ENCODE assay signal across 20 cellular contexts in the genomic region with DNA sequence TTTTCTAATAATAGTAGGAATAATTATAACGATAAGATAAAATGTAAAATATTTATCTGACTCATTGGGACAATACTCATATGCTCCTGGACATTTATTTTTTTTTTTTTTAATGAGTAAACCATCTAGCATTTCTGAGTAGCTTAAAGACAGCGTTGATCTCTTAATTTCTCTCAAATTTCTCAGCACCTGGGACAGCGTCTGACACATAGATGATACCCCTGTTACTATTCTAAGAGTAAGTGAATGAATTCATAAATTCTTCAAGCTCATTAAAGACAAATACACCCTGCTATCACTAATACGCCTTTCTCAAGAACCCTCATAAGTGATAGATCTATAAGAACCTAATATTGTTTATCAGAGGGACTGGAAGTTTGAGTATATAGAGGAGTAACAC. TPM values are rescaled to one million over a fixed set of nuclear protein-coding genes. Genes with fewer than 3 reads are reported as not detected.
"Had no signal": no experiment of that assay in that cellular context is flagged by ENCODE, and none has a peak within 500 bp of the region (broad histone marks: within the 10 kb centered on the region; RNA-seq: fewer than 3 reads in every experiment).

No MANE protein-coding gene starts in this region.

- DNase-seq: activated CD4-positive, alpha-beta T cell treated with anti-CD3 and anti-CD28 coated beads, Interleukin-2, amount 10 ng/mL, durations not matched to agents 24 days and 14 days; activated CD4-positive, CD25-positive, alpha-beta regulatory T cell; activated CD8-positive, alpha-beta memory T cell treated with anti-CD3 and anti-CD28 coated beads, Interleukin-2, amount 50 U/mL, for 48 hours; activated gamma-delta T cell treated with Interleukin-2 at 50 U/mL for 16 hours; activated naive CD8-positive, alpha-beta T cell treated with anti-CD3 and anti-CD28 coated beads for 36 hours; erythroblast; islet precursor cell; left lung; mesendoderm; right cardiac atrium; spleen; T-helper 2 cell; trophoblast cell had no signal

- H3K4me3 ChIP-seq: left lung, spleen, suprapubic skin had no signal

- H3K36me3 Mint-ChIP-seq: activated naive CD8-positive, alpha-beta T cell treated with anti-CD3 and anti-CD28 coated beads for 36 hours; brain had no signal

- H3K36me3 ChIP-seq: left lung, spleen, suprapubic skin had no signal

- ATAC-seq: left lung; natural killer cell treated with Interleukin-12 subunit alpha and Interleukin-12 subunit beta and Interleukin-15 and Interleukin-18, amount 100 ng/mL, for 72 hours; right cardiac atrium had no signal

- H3K4me1 ChIP-seq: left lung, spleen, suprapubic skin had no signal

- H3K4me3 Mint-ChIP-seq: activated CD4-positive, alpha-beta T cell treated with anti-CD3 and anti-CD28 coated beads, Interleukin-2, amount 10 ng/mL, durations not matched to agents 24 days and 14 days; activated naive CD8-positive, alpha-beta T cell treated with anti-CD3 and anti-CD28 coated beads for 36 hours; brain; dendritic cell treated with granulocyte-macrophage colony-stimulating factor and Interleukin-4, amounts not matched to agents 40 ng/mL and 50 ng/mL, for 4 days; natural killer cell treated with Interleukin-12 subunit alpha and Interleukin-12 subunit beta and Interleukin-15 and Interleukin-18, amount 100 ng/mL, for 72 hours; stimulated activated naive CD8-positive, alpha-beta T cell treated with anti-CD3 and anti-CD28 coated beads, Interleukin-15, Interleukin-2, amounts not matched to agents 100 ng/mL and 50 ng/mL, for 24 hours had no signal

- H3K4me1 Mint-ChIP-seq: activated CD4-positive, alpha-beta T cell treated with anti-CD3 and anti-CD28 coated beads, Interleukin-2, amount 10 ng/mL, durations not matched to agents 24 days and 14 days; activated naive CD8-positive, alpha-beta T cell treated with anti-CD3 and anti-CD28 coated beads for 36 hours; brain had no signal

- H3K27ac ChIP-seq: left lung, spleen, suprapubic skin had no signal

- H3K9me3 ChIP-seq: left lung, spleen, suprapubic skin had no signal

- H3K9me3 Mint-ChIP-seq: activated CD4-positive, alpha-beta T cell treated with anti-CD3 and anti-CD28 coated beads, Interleukin-2, amount 10 ng/mL, durations not matched to agents 24 days and 14 days; activated naive CD8-positive, alpha-beta T cell treated with anti-CD3 and anti-CD28 coated beads for 36 hours; brain; dendritic cell treated with granulocyte-macrophage colony-stimulating factor and Interleukin-4, amounts not matched to agents 40 ng/mL and 50 ng/mL, for 4 days; stimulated activated naive CD8-positive, alpha-beta T cell treated with anti-CD3 and anti-CD28 coated beads, Interleukin-15, Interleukin-2, amounts not matched to agents 100 ng/mL and 50 ng/mL, for 24 hours had no signal

- H3K27ac Mint-ChIP-seq: activated CD4-positive, alpha-beta T cell treated with anti-CD3 and anti-CD28 coated beads, Interleukin-2, amount 10 ng/mL, durations not matched to agents 24 days and 14 days; activated naive CD8-positive, alpha-beta T cell treated with anti-CD3 and anti-CD28 coated beads for 36 hours; brain; dendritic cell treated with granulocyte-macrophage colony-stimulating factor and Interleukin-4, amounts not matched to agents 40 ng/mL and 50 ng/mL, for 4 days; natural killer cell treated with Interleukin-12 subunit alpha and Interleukin-12 subunit beta and Interleukin-15 and Interleukin-18, amount 100 ng/mL, for 72 hours; progenitor cell of endocrine pancreas; stimulated activated naive CD8-positive, alpha-beta T cell treated with anti-CD3 and anti-CD28 coated beads, Interleukin-15, Interleukin-2, amounts not matched to agents 100 ng/mL and 50 ng/mL, for 24 hours had no signal

- H3K27me3 Mint-ChIP-seq: activated CD4-positive, alpha-beta T cell treated with anti-CD3 and anti-CD28 coated beads, Interleukin-2, amount 10 ng/mL, durations not matched to agents 24 days and 14 days; dendritic cell treated with granulocyte-macrophage colony-stimulating factor and Interleukin-4, amounts not matched to agents 40 ng/mL and 50 ng/mL, for 4 days had no signal

RNA-seq across cellular contexts. Expression of a gene that starts 12.0 kb away (rescaled TPM):
- total RNA-seq: activated CD4-positive, alpha-beta T cell treated with anti-CD3 and anti-CD28 coated beads, Interleukin-2, amount 10 ng/mL, durations not matched to agents 24 days and 14 days; activated naive CD8-positive, alpha-beta T cell treated with anti-CD3 and anti-CD28 coated beads for 36 hours; left lung; natural killer cell treated with Interleukin-12 subunit alpha and Interleukin-12 subunit beta and Interleukin-15 and Interleukin-18, amount 100 ng/mL, for 72 hours; omental fat pad; progenitor cell of endocrine pancreas had no signal
